Comparison of ENCODE assay signal across 16 cellular contexts in genomic region chr2:196162586-196163180, GRCh38. TPM values are rescaled to one million over a fixed set of nuclear protein-coding genes. Genes with fewer than 3 reads are reported as not detected.
DNase-seq lines count a peak whose midpoint lies in the region; ATAC-seq and TF ChIP-seq lines count a peak whose summit lies in the region.
"Had no signal": no experiment of that assay in that cellular context is flagged by ENCODE, and none has a peak within 500 bp of the region (broad histone marks: within the 10 kb centered on the region; RNA-seq: fewer than 3 reads in every experiment).

No MANE protein-coding gene starts in this region.

- no peak overlapping the region for H3K23ac ChIP-seq in mesenchymal stem cell (ENCODE audit: low read length in 2 of 2)

- peak; percentile 13 to 25 for DNase-seq in activated T-cell treated with anti-CD3 and anti-CD28 coated beads, Interleukin-2, amount 50 U/mL, for 72 hours
- DNase-seq in activated T-cell treated with anti-CD3 and anti-CD28 coated beads for 4 hours = no peak
- peak; percentile 45 for DNase-seq in NAMALWA (ENCODE audit: low spot score)
- no peak for DNase-seq in stomach
- DNase-seq in mesenchymal stem cell = no peak
- DNase-seq in SHP77 treated with DMSO at 0.1 percent for 48 hours (lab: John Stamatoyannopoulos, UW) = no peak
- DNase-seq: activated CD4-positive, CD25-positive, alpha-beta regulatory T cell; adrenal gland; dorsolateral prefrontal cortex; NCI-H2227 treated with DMSO at 0.1 percent for 48 hours; posterior cingulate gyrus; stimulated activated CD4-positive, alpha-beta T cell treated with anti-CD3 and anti-CD28 coated beads, Interleukin-4, amount 100 ng/mL, for 1 hour had no signal

- H3K9ac ChIP-seq in mesenchymal stem cell (ENCODE audit: low read length) = no peak overlapping the region

- ATAC-seq in activated T-cell treated with anti-CD3 and anti-CD28 coated beads, Interleukin-2, amount 50 U/mL, for 72 hours (replicated peaks in 1 of 2) = peak; percentile 37 to 38
- ATAC-seq in HG03280 (IDR thresholded peaks at IDR 0.05; ENCODE audit: unreplicated experiment) = no peak
- ATAC-seq: GM23338, left lobe of liver had no signal

- H3K27ac Mint-ChIP-seq in activated T-cell treated with anti-CD3 and anti-CD28 coated beads, Interleukin-2, amount 50 U/mL, for 72 hours = peak overlapping the region; percentile 100
- peak overlapping the region; percentile 69 for H3K27ac Mint-ChIP-seq in dendritic cell treated with granulocyte-macrophage colony-stimulating factor and Interleukin-4, amounts not matched to agents 40 ng/mL and 50 ng/mL, for 4 days
- H3K27ac Mint-ChIP-seq: GM23338 had no signal

- 83 to 94% (median 89%) methylated on average over 6 of the region's 6 CpGs for WGBS in stomach, 5 donors
- 100% methylated on average over 5 of the region's 6 CpGs for WGBS in mesenchymal stem cell

- H3K27me3 ChIP-seq in stomach = no peaks in the 10 kb centered on the region
- no peaks in the 10 kb centered on the region for H3K27me3 ChIP-seq in mesenchymal stem cell (ENCODE audit: control insufficient read depth in 1 of 2, insufficient read depth in 1 of 2, low read length in 2 of 2)
- H3K27me3 ChIP-seq: adrenal gland, dorsolateral prefrontal cortex had no signal

- H4K91ac ChIP-seq in mesenchymal stem cell (ENCODE audit: low read length) = no peak overlapping the region

- no peak overlapping the region for H2BK15ac ChIP-seq in mesenchymal stem cell (ENCODE audit: low read depth, poor library complexity, severe bottlenecking)

- H3K36me3 ChIP-seq in stomach (peaks cover 0 to 10% (median 7%) of the 10 kb centered on the region in 4 donors), mesenchymal stem cell (ENCODE audit: control insufficient read depth in 1 of 2, insufficient read depth in 2 of 2, low read depth in 1 of 2, low read length in 2 of 2) (peaks cover 5 to 22% of the 10 kb centered on the region in 2 experiments)

- no peak overlapping the region for H3K4me2 ChIP-seq in mesenchymal stem cell (ENCODE audit: low read length, poor library complexity, severe bottlenecking)
- H3K4me2 ChIP-seq: GM23338 had no signal

- H3K27me3 Mint-ChIP-seq in activated T-cell treated with anti-CD3 and anti-CD28 coated beads, Interleukin-2, amount 50 U/mL, for 72 hours (ENCODE audit: low read depth) = no peaks in the 10 kb centered on the region
- no peaks in the 10 kb centered on the region for H3K27me3 Mint-ChIP-seq in dendritic cell treated with granulocyte-macrophage colony-stimulating factor and Interleukin-4, amounts not matched to agents 40 ng/mL and 50 ng/mL, for 4 days

- peak overlapping the region in 1 of 2 experiments; percentile 61 for H3K18ac ChIP-seq in mesenchymal stem cell (ENCODE audit: low read depth in 1 of 2, low read length in 2 of 2)

- H3K9me3 Mint-ChIP-seq in activated T-cell treated with anti-CD3 and anti-CD28 coated beads, Interleukin-2, amount 50 U/mL, for 72 hours = no peaks in the 10 kb centered on the region
- H3K9me3 Mint-ChIP-seq in dendritic cell treated with granulocyte-macrophage colony-stimulating factor and Interleukin-4, amounts not matched to agents 40 ng/mL and 50 ng/mL, for 4 days = no peaks in the 10 kb centered on the region
- H3K9me3 Mint-ChIP-seq: GM23338 had no signal

- peak overlapping the region in 4 of 5 donors; percentile 35 to 68 (median 42) for H3K27ac ChIP-seq in stomach
- H3K27ac ChIP-seq in mesenchymal stem cell (ENCODE audit: low read length, poor library complexity, severe bottlenecking) = no peak overlapping the region
- H3K27ac ChIP-seq: adrenal gland, dorsolateral prefrontal cortex had no signal

- TF ChIP-seq POLR2A in stomach (IDR thresholded peaks at IDR 0.05) = no peak

- H2AFZ ChIP-seq in mesenchymal stem cell (ENCODE audit: low read depth, low read length) = no peak overlapping the region
- H2AFZ ChIP-seq: GM23338 had no signal

- intact Hi-C loops in dendritic cell treated with granulocyte-macrophage colony-stimulating factor and Interleukin-4, amounts not matched to agents 40 ng/mL and 50 ng/mL, for 4 days (cut with micrococcal nuclease) = no loop called here
- intact Hi-C loops in stomach (cut with DNase I; ENCODE audit: low total_unique reads) = no loop called here

- no peak overlapping the region for H3K4ac ChIP-seq in mesenchymal stem cell (ENCODE audit: low read depth in 1 of 2, low read length in 2 of 2)

- H3K4me1 ChIP-seq in stomach (peaks cover 0 to 52% (median 5%) of the 10 kb centered on the region in 4 donors), mesenchymal stem cell (ENCODE audit: control insufficient read depth, insufficient read depth, low read depth, low read length) (peaks cover 2% of the 10 kb centered on the region)

- H3K4me3 Mint-ChIP-seq in activated T-cell treated with anti-CD3 and anti-CD28 coated beads, Interleukin-2, amount 50 U/mL, for 72 hours = peak overlapping the region; percentile 82 to 92
- no peak overlapping the region for H3K4me3 Mint-ChIP-seq in dendritic cell treated with granulocyte-macrophage colony-stimulating factor and Interleukin-4, amounts not matched to agents 40 ng/mL and 50 ng/mL, for 4 days
- H3K4me3 Mint-ChIP-seq: GM23338 had no signal

- no peak overlapping the region for H4K8ac ChIP-seq in mesenchymal stem cell (ENCODE audit: low read length)

- TF ChIP-seq CTCF in stomach (IDR thresholded peaks at IDR 0.05) = no peak

- H3K36me3 Mint-ChIP-seq in activated T-cell treated with anti-CD3 and anti-CD28 coated beads, Interleukin-2, amount 50 U/mL, for 72 hours (ENCODE audit: insufficient read depth in 2 of 2) = peaks cover 25 to 68% of the 10 kb centered on the region in 2 donors
- H3K36me3 Mint-ChIP-seq in dendritic cell treated with granulocyte-macrophage colony-stimulating factor and Interleukin-4, amounts not matched to agents 40 ng/mL and 50 ng/mL, for 4 days (ENCODE audit: low read depth) = peaks cover 42% of the 10 kb centered on the region

- no peak for TF ChIP-seq EP300 in stomach (IDR thresholded peaks at IDR 0.05)

- peaks cover 7% of the 10 kb centered on the region for H3K79me1 ChIP-seq in mesenchymal stem cell (replicated peaks; ENCODE audit: low read length, poor library complexity, severe bottlenecking)

- H3K4me1 Mint-ChIP-seq in activated T-cell treated with anti-CD3 and anti-CD28 coated beads, Interleukin-2, amount 50 U/mL, for 72 hours (ENCODE audit: low read depth) = peaks cover 77% of the 10 kb centered on the region
- peaks cover 36% of the 10 kb centered on the region for H3K4me1 Mint-ChIP-seq in dendritic cell treated with granulocyte-macrophage colony-stimulating factor and Interleukin-4, amounts not matched to agents 40 ng/mL and 50 ng/mL, for 4 days (ENCODE audit: low read depth)

- no peak overlapping the region for H3K14ac ChIP-seq in mesenchymal stem cell (ENCODE audit: low read length in 2 of 2)

- no peak overlapping the region for H2BK120ac ChIP-seq in mesenchymal stem cell (ENCODE audit: low read depth, low read length)

- no peak overlapping the region for H2AK5ac ChIP-seq in mesenchymal stem cell (ENCODE audit: low read length, severe bottlenecking)

- no peak overlapping the region for H2BK12ac ChIP-seq in mesenchymal stem cell (ENCODE audit: low read length in 2 of 2)

- no peak overlapping the region for H3K4me3 ChIP-seq in stomach
- H3K4me3 ChIP-seq in mesenchymal stem cell (ENCODE audit: insufficient read depth in 1 of 2, low read depth in 1 of 2, low read length in 2 of 2) = no peak overlapping the region
- H3K4me3 ChIP-seq: adrenal gland, dorsolateral prefrontal cortex, GM23338 had no signal

- H3K9me3 ChIP-seq in stomach = no peaks in the 10 kb centered on the region
- no peaks in the 10 kb centered on the region for H3K9me3 ChIP-seq in mesenchymal stem cell (ENCODE audit: control insufficient read depth, low read length)
- H3K9me3 ChIP-seq: adrenal gland had no signal

- H2BK5ac ChIP-seq in mesenchymal stem cell (ENCODE audit: low read depth, low read length, poor library complexity, severe bottlenecking) = no peak overlapping the region

RNA-seq across cellular contexts. Expression of gene STK17B, which starts 8.7 kb away (rescaled TPM):
- 100 to 1,000 TPM; 279 to 280 TPM for total RNA-seq in activated T-cell treated with anti-CD3 and anti-CD28 coated beads, Interleukin-2, amount 50 U/mL, for 72 hours
- total RNA-seq in stomach = 10 to 100 TPM in 4 of 5 donors, 1 to 10 TPM in 1; 9.3 to 76.4 (median 18.7) TPM
- polyA plus RNA-seq in stomach = 1 to 10 TPM; 3.4 to 8.6 (median 7.9) TPM
- polyA plus RNA-seq in mesenchymal stem cell (2013, experiment 1 of 2) = 31.0 TPM
- polyA plus RNA-seq in mesenchymal stem cell (2013, experiment 2 of 2) = 33.9 TPM

Comparison
In these comparisons a context has a peak if more than half of its experiments do, and no peak if none do; other contexts are left out.
1. DNase-seq: peak in activated T-cell treated with anti-CD3 and anti-CD28 coated beads, Interleukin-2, amount 50 U/mL, for 72 hours (2 of 2) and NAMALWA (single experiment); none in activated T-cell treated with anti-CD3 and anti-CD28 coated beads for 4 hours (single experiment), stomach (single experiment), mesenchymal stem cell (single experiment) and SHP77 treated with DMSO at 0.1 percent for 48 hours (single experiment).